Comparison of ENCODE assay signal across 30 cellular contexts in genomic region chr3:172020763-172021162, GRCh38.
"Had no signal": no experiment of that assay in that cellular context is flagged by ENCODE, and none has a peak within 500 bp of the region (broad histone marks: within the 10 kb centered on the region; RNA-seq: fewer than 3 reads in every experiment).

No MANE protein-coding gene starts in this region.

- H3K27ac Mint-ChIP-seq: naive B cell; naive thymus-derived CD8-positive, alpha-beta T cell; natural killer cell treated with Interleukin-12 subunit alpha and Interleukin-12 subunit beta and Interleukin-15 and Interleukin-18, amount 100 ng/mL, for 72 hours; nephron progenitor cell; progenitor cell of endocrine pancreas; stimulated activated memory B cell treated with anti-CD40 and anti-IgM and Interleukin-4, amounts not matched to agents 10 μg/mL and 1 μg/mL and 100 μg/mL, for 72 hours had no signal

- FAIRE-seq: small intestine had no signal

- H3K4me3 Mint-ChIP-seq: naive B cell; naive thymus-derived CD8-positive, alpha-beta T cell; natural killer cell treated with Interleukin-12 subunit alpha and Interleukin-12 subunit beta and Interleukin-15 and Interleukin-18, amount 100 ng/mL, for 72 hours; nephron progenitor cell; neural crest cell; stimulated activated memory B cell treated with anti-CD40 and anti-IgM and Interleukin-4, amounts not matched to agents 10 μg/mL and 1 μg/mL and 100 μg/mL, for 72 hours; stimulated activated naive CD8-positive, alpha-beta T cell treated with anti-CD3 and anti-CD28 coated beads, Interleukin-15, amount 100 ng/mL, for 72 hours had no signal

- H3K27me3 ChIP-seq: neutrophil, pancreas, right lobe of liver, sigmoid colon, suprapubic skin, testis, tibial artery, transverse colon, upper lobe of left lung, uterus had no signal

- H3K9me3 Mint-ChIP-seq: natural killer cell treated with Interleukin-12 subunit alpha and Interleukin-12 subunit beta and Interleukin-15 and Interleukin-18, amount 100 ng/mL, for 72 hours; stimulated activated naive CD8-positive, alpha-beta T cell treated with anti-CD3 and anti-CD28 coated beads, Interleukin-15, amount 100 ng/mL, for 72 hours had no signal

- H3K4me1 ChIP-seq: pancreas, psoas muscle, right lobe of liver, sigmoid colon, suprapubic skin, testis, tibial artery, transverse colon, upper lobe of left lung, uterus had no signal

- H3K4me3 ChIP-seq: pancreas, psoas muscle, right lobe of liver, sigmoid colon, suprapubic skin, testis, tibial artery, transverse colon, upper lobe of left lung, uterus had no signal

- H3K9me3 ChIP-seq: neutrophil, pancreas, psoas muscle, right lobe of liver, sigmoid colon, suprapubic skin, testis, tibial artery, transverse colon, upper lobe of left lung, uterus had no signal

- H3K36me3 ChIP-seq: neutrophil, pancreas, right lobe of liver, sigmoid colon, suprapubic skin, tibial artery, transverse colon, upper lobe of left lung, uterus had no signal

- ATAC-seq: naive thymus-derived CD8-positive, alpha-beta T cell; natural killer cell treated with Interleukin-12 subunit alpha and Interleukin-12 subunit beta and Interleukin-15 and Interleukin-18, amount 100 ng/mL, for 72 hours; psoas muscle; right cardiac atrium; stimulated activated memory B cell treated with anti-CD40 and anti-IgM and Interleukin-4, amounts not matched to agents 10 μg/mL and 1 μg/mL and 100 μg/mL, for 72 hours; stimulated activated naive CD8-positive, alpha-beta T cell treated with anti-CD3 and anti-CD28 coated beads, Interleukin-15, amount 100 ng/mL, for 72 hours; stimulated activated naive CD8-positive, alpha-beta T cell treated with anti-CD3 and anti-CD28 coated beads, Interleukin-15, Interleukin-2, amounts not matched to agents 100 U/mL and 50 U/mL, for 24 hours had no signal

- H3K27ac ChIP-seq: neutrophil, pancreas, psoas muscle, right lobe of liver, sigmoid colon, suprapubic skin, testis, tibial artery, transverse colon, upper lobe of left lung, uterus had no signal

- H3K27me3 Mint-ChIP-seq: natural killer cell treated with Interleukin-12 subunit alpha and Interleukin-12 subunit beta and Interleukin-15 and Interleukin-18, amount 100 ng/mL, for 72 hours; progenitor cell of endocrine pancreas; stimulated activated memory B cell treated with anti-CD40 and anti-IgM and Interleukin-4, amounts not matched to agents 10 μg/mL and 1 μg/mL and 100 μg/mL, for 72 hours; stimulated activated naive CD8-positive, alpha-beta T cell treated with anti-CD3 and anti-CD28 coated beads, Interleukin-15, amount 100 ng/mL, for 72 hours had no signal

- H3K36me3 Mint-ChIP-seq: naive B cell; natural killer cell treated with Interleukin-12 subunit alpha and Interleukin-12 subunit beta and Interleukin-15 and Interleukin-18, amount 100 ng/mL, for 72 hours; stimulated activated memory B cell treated with anti-CD40 and anti-IgM and Interleukin-4, amounts not matched to agents 10 μg/mL and 1 μg/mL and 100 μg/mL, for 72 hours had no signal

- H3K4me1 Mint-ChIP-seq: naive B cell; naive thymus-derived CD8-positive, alpha-beta T cell; nephron progenitor cell; neural crest cell; stimulated activated memory B cell treated with anti-CD40 and anti-IgM and Interleukin-4, amounts not matched to agents 10 μg/mL and 1 μg/mL and 100 μg/mL, for 72 hours; stimulated activated naive CD8-positive, alpha-beta T cell treated with anti-CD3 and anti-CD28 coated beads, Interleukin-15, amount 100 ng/mL, for 72 hours had no signal

- DNase-seq: naive B cell; naive thymus-derived CD8-positive, alpha-beta T cell; nephron progenitor cell; nucleus accumbens; pancreas; posterior cingulate gyrus; psoas muscle; right cardiac atrium; right lobe of liver; sigmoid colon; small intestine; stimulated activated CD4-positive, alpha-beta T cell treated with anti-CD3 and anti-CD28 coated beads, Interleukin-15, amount 100 ng/mL, for 24 hours; stimulated activated CD4-positive, alpha-beta T cell treated with anti-CD3 and anti-CD28 coated beads, Interleukin-4, amount 100 ng/mL, for 1 hour; stimulated activated CD4-positive, alpha-beta T cell treated with anti-CD3 and anti-CD28 coated beads, Interleukin-4, amount 100 ng/mL, for 4 hours; stimulated activated CD8-positive, alpha-beta memory T cell treated with anti-CD3 and anti-CD28 coated beads, Interleukin-4, amount 100 ng/mL, for 48 hours; stimulated activated naive CD4-positive, alpha-beta T cell; stimulated activated naive CD8-positive, alpha-beta T cell treated with anti-CD3 and anti-CD28 coated beads, Interleukin-15, amount 100 ng/mL, for 72 hours; stimulated activated naive CD8-positive, alpha-beta T cell treated with anti-CD3 and anti-CD28 coated beads, Interleukin-15, Interleukin-2, amounts not matched to agents 100 U/mL and 50 U/mL, for 24 hours; substantia nigra; testis; tibial artery; transverse colon; upper lobe of left lung; uterus had no signal
